ENCODE assay signal across 15 cellular contexts in genomic region chrX:150326843-150327242, GRCh38.
"Had no signal": no experiment of that assay in that cellular context is flagged by ENCODE, and none has a peak within 500 bp of the region (broad histone marks: within the 10 kb centered on the region; RNA-seq: fewer than 3 reads in every experiment).

No MANE protein-coding gene starts in this region.

- H3K36me3 ChIP-seq: esophagus muscularis mucosa, gastrocnemius medialis, neutrophil, right atrium auricular region had no signal

- H3K9me3 ChIP-seq: esophagus muscularis mucosa, gastrocnemius medialis, neutrophil, right atrium auricular region had no signal

- H3K4me1 ChIP-seq: esophagus muscularis mucosa, gastrocnemius medialis had no signal

- H3K27ac Mint-ChIP-seq: naive thymus-derived CD4-positive, alpha-beta T cell had no signal

- H3K4me3 ChIP-seq: esophagus muscularis mucosa, gastrocnemius medialis, lung, right atrium auricular region, smooth muscle cell had no signal

- ATAC-seq: gastrocnemius medialis; left ventricle myocardium superior; naive thymus-derived CD4-positive, alpha-beta T cell had no signal

- H3K4me3 Mint-ChIP-seq: naive thymus-derived CD4-positive, alpha-beta T cell had no signal

- DNase-seq: effector memory CD4-positive, alpha-beta T cell; gastrocnemius medialis; glutamatergic neuron; islet precursor cell; left ventricle myocardium superior; mesendoderm; naive thymus-derived CD4-positive, alpha-beta T cell; stimulated activated CD4-positive, alpha-beta T cell treated with anti-CD3 and anti-CD28 coated beads, Interleukin-2, amount 100 ng/mL, for 48 hours; stimulated activated naive CD4-positive, alpha-beta T cell treated with Interleukin-2 at 50 U/mL for 16 hours; trophoblast cell had no signal
